ENCODE assay signal across 9 cellular contexts in genomic region chr1:111334169-111334568, GRCh38. TPM values are rescaled to one million over a fixed set of nuclear protein-coding genes. Genes with fewer than 3 reads are reported as not detected.
DNase-seq lines count a peak whose midpoint lies in the region; ATAC-seq, FAIRE-seq and TF ChIP-seq lines count a peak whose summit lies in the region.
"Had no signal": no experiment of that assay in that cellular context is flagged by ENCODE, and none has a peak within 500 bp of the region (broad histone marks: within the 10 kb centered on the region; RNA-seq: fewer than 3 reads in every experiment).

No MANE protein-coding gene starts in this region.

- TF ChIP-seq CTCF in body of pancreas (IDR thresholded peaks at IDR 0.05) (peak in 6 of 7 experiments; percentile 15 to 51 (median 46)), HepG2 (CRISPR knock-in tag; IDR thresholded peaks at IDR 0.05) (peak; percentile 84), suprapubic skin (IDR thresholded peaks at IDR 0.05) (peak; percentile 42 to 52)

- H3K9ac ChIP-seq in HepG2 (ENCODE audit: insufficient read depth, low read depth, low read length), result no peak overlapping the region

- POLR2A ChIA-PET in HepG2 (lab: Yijun Ruan, JAX), result interaction anchor here (1.7 kb wide), 1 partner anchor 111 kb away, joined by 6 read pairs; no protein-coding TSS in a partner anchor

- peak; percentile 70 for FAIRE-seq in HepG2 (lab: Jason Lieb, UNC)

- no peak overlapping the region for H3K4me2 ChIP-seq in HepG2 (ENCODE audit: low read depth, low read length)

- no peaks in the 10 kb centered on the region for H3K79me2 ChIP-seq in HepG2 (ENCODE audit: insufficient read depth, low read length)

- H3K27ac ChIP-seq in body of pancreas, result no peak overlapping the region
- no peak overlapping the region for H3K27ac ChIP-seq in HepG2 (ENCODE audit: extremely low read length, insufficient read depth, low read length)
- no peak overlapping the region for H3K27ac ChIP-seq in suprapubic skin

- H3K36me3 ChIP-seq in body of pancreas (replicated peaks in 1 of 2; ENCODE audit: insufficient read depth in 1 of 2, low read depth in 2 of 2) (no peaks in the 10 kb centered on the region), HepG2 (replicated peaks in 1 of 2; ENCODE audit: control insufficient read depth in 1 of 2, insufficient read depth in 2 of 2, low read length in 2 of 2) (no peaks in the 10 kb centered on the region), suprapubic skin (no peaks in the 10 kb centered on the region)

- in situ Hi-C loops in HepG2 (cut with HindIII; ENCODE audit: extremely low pct_ligation_motif_present, low pct_unique_long_range_greater_than_20kb), result loop anchor here (5.0 kb wide), 1 partner anchor 112 kb away; no protein-coding TSS in a partner anchor

- H3K4me1 ChIP-seq in body of pancreas (no peaks in the 10 kb centered on the region), HepG2 (ENCODE audit: insufficient read depth, low read length) (peaks cover 8% of the 10 kb centered on the region), suprapubic skin (no peaks in the 10 kb centered on the region)

- intact Hi-C loops in body of pancreas (cut with DNase I) (no loop called here), HepG2 (cut with micrococcal nuclease; ENCODE audit: unreplicated experiment) (loop anchor here (1.0 to 10.0 kb wide), 4 partner anchors 47 to 301 kb away; partner anchors contain the start of genes CEPT1 and DRAM2)

- TF ChIP-seq POLR2A in body of pancreas (IDR thresholded peaks at IDR 0.05) (no peak), HepG2 (IDR thresholded peaks at IDR 0.05; ENCODE audit: insufficient read depth in 1 of 2, low read depth in 2 of 2, low read length in 2 of 2) (no peak), suprapubic skin (IDR thresholded peaks at IDR 0.05) (no peak)

- peak; percentile 88 for TF ChIP-seq RAD21 in HepG2 (CRISPR knock-in tag; IDR thresholded peaks at IDR 0.05)

- CTCF ChIA-PET in HepG2 (lab: Yijun Ruan, JAX; ENCODE audit: low intra/inter-chr PET ratio, low total read pairs), result interaction anchor here (0.5 to 2.7 kb wide), 6 partner anchors 111 to 551 kb away, joined by 3 to 77 read pairs (median 4); no protein-coding TSS in a partner anchor

- no peak overlapping the region for H2AFZ ChIP-seq in HepG2 (ENCODE audit: low read length)

- peak; percentile 57; the same call in 1 of the 3 replicates for ATAC-seq in SK-N-SH treated with all-trans-retinoic acid at 6 μM for 48 hours
- no peak for ATAC-seq in body of pancreas
- ATAC-seq in HepG2, result peak; percentile 83
- ATAC-seq in HG02840 (IDR thresholded peaks at IDR 0.05; ENCODE audit: low FRiP score, unreplicated experiment), result no peak
- no peak for ATAC-seq in GM19324 (IDR thresholded peaks at IDR 0.05; ENCODE audit: low FRiP score, unreplicated experiment)

- no TSS peak for BruUV-seq in HepG2 (replicated peaks; lab: Mats Ljungman, UMichigan)

- TF ChIP-seq EP300 in HepG2 (IDR thresholded peaks at IDR 0.05; ENCODE audit: low read depth in 2 of 2, low read length in 2 of 2) (no peak), HepG2 (CRISPR knock-in tag; IDR thresholded peaks at IDR 0.05; ENCODE audit: borderline replicate concordance) (no peak), suprapubic skin (IDR thresholded peaks at IDR 0.05) (no peak)

- H4K20me1 ChIP-seq in HepG2 (ENCODE audit: insufficient read depth, low read length), result no peaks in the 10 kb centered on the region

- H3K9me3 ChIP-seq in body of pancreas (no peaks in the 10 kb centered on the region), HepG2 (ENCODE audit: low read length) (no peaks in the 10 kb centered on the region), suprapubic skin (no peaks in the 10 kb centered on the region)

- H3K27me3 ChIP-seq in body of pancreas, result no peaks in the 10 kb centered on the region
- H3K27me3 ChIP-seq in HepG2 (ENCODE audit: control insufficient read depth in 1 of 2, insufficient read depth in 2 of 2, low read length in 2 of 2), result no peaks in the 10 kb centered on the region; a peak in 1 of 5 replicates
- H3K27me3 ChIP-seq in suprapubic skin, result no peaks in the 10 kb centered on the region

- 32 to 35% methylated on average over 2 of the region's 2 CpGs for WGBS in body of pancreas, 2 donors
- 0% methylated on average over 2 of the region's 2 CpGs for WGBS in HepG2 (ENCODE audit: low lambda C conversion rate)
- WGBS in suprapubic skin, result 56% methylated on average over 2 of the region's 2 CpGs

- H3K4me3 ChIP-seq in body of pancreas (no peak overlapping the region), HepG2 (replicated peaks in 1 of 3; ENCODE audit: insufficient read depth in 1 of 3, low read depth in 2 of 3, low read length in 3 of 3) (no peak overlapping the region), suprapubic skin (no peak overlapping the region)

- DNase-seq in COLO668 (lab: John Stamatoyannopoulos, UW; ENCODE audit: unreplicated experiment), result peak; percentile 10
- peak; percentile 15 for DNase-seq in HS-27A (ENCODE audit: low read depth)
- DNase-seq in body of pancreas, result peak in 2 of 4 donors; percentile 25 to 32
- DNase-seq in HepG2 (ENCODE audit: low spot score), result peak; percentile 50
- DNase-seq in suprapubic skin (ENCODE audit: low spot score in 2 of 2), result no peak

TF ChIP-seq in SK-N-SH treated with all-trans-retinoic acid at 6 μM for 48 hours, 23 proteins besides CTCF, POLR2A, EP300 and RAD21 (continues in another document):
- TF ChIP-seq OSR1 (CRISPR knock-in tag; IDR thresholded peaks at IDR 0.05) (no peak), ZFP30 (CRISPR knock-in tag; IDR thresholded peaks at IDR 0.05) (no peak), POU6F1 (CRISPR knock-in tag; IDR thresholded peaks at IDR 0.05; ENCODE audit: borderline replicate concordance, low read depth) (no peak)

TF ChIP-seq in HepG2, 621 proteins besides CTCF, POLR2A, EP300 and RAD21:
- TF ChIP-seq SMC3 (IDR thresholded peaks at IDR 0.05; ENCODE audit: low read length), result peak; percentile 98
- no peak for TF ChIP-seq ZNF343 (CRISPR knock-in tag; IDR thresholded peaks at IDR 0.05)
- TF ChIP-seq ZFYVE20 (CRISPR knock-in tag; IDR thresholded peaks at IDR 0.05; ENCODE audit: borderline replicate concordance, low read depth), result no peak
- no peak for TF ChIP-seq ZNF17 (CRISPR knock-in tag; IDR thresholded peaks at IDR 0.05)
- no peak for TF ChIP-seq ZNF773 (CRISPR knock-in tag; IDR thresholded peaks at IDR 0.05; ENCODE audit: borderline replicate concordance)
- TF ChIP-seq STAG1 (CRISPR knock-in tag; IDR thresholded peaks at IDR 0.05), result peak; percentile 97
- no peak for TF ChIP-seq ZNF609 (CRISPR knock-in tag; IDR thresholded peaks at IDR 0.05; ENCODE audit: borderline replicate concordance)
- TF ChIP-seq FOXC1 (CRISPR knock-in tag; IDR thresholded peaks at IDR 0.05; ENCODE audit: borderline replicate concordance), result no peak
- TF ChIP-seq ZKSCAN5 (CRISPR knock-in tag; IDR thresholded peaks at IDR 0.05), result no peak
TF ChIP-seq in HepG2: peak in this region for 2.

RNA-seq across cellular contexts. Expression of gene CHIA, which starts 43.5 kb away (rescaled TPM):
- total RNA-seq in body of pancreas, result not detected
- total RNA-seq in HepG2 (2016; rRNA removed; fragmentation: Illumina TruSeq; extraction: Trizol), result not detected in 2 replicates
- total RNA-seq in HepG2 (2016; cell fraction: cytosol; rRNA removed; fragmentation: Illumina TruSeq; extraction: Trizol; ENCODE audit: low read depth), result not detected in 2 replicates
- not detected in 2 replicates for total RNA-seq in HepG2 (2016; cell fraction: insoluble cytoplasmic fraction; rRNA removed; fragmentation: Illumina TruSeq; extraction: Trizol)
- not detected in 2 replicates for total RNA-seq in HepG2 (2016; cell fraction: membrane; rRNA removed; fragmentation: Illumina TruSeq; extraction: Trizol)
- not detected in 2 replicates for total RNA-seq in HepG2 (2016; cell fraction: nucleus; rRNA removed; fragmentation: Illumina TruSeq; extraction: Trizol)
- polyA plus RNA-seq in HepG2 (2011; rRNA removed), result not detected in 2 replicates
- polyA plus RNA-seq in HepG2 (2011; cell fraction: cytosol; rRNA removed), result not detected in 2 replicates
- not detected in 2 replicates for polyA plus RNA-seq in HepG2 (2011; cell fraction: nucleus; rRNA removed)
- polyA plus RNA-seq in HepG2 (2012), result not detected in 2 replicates
- not detected in 2 replicates for polyA plus RNA-seq in HepG2 (2016; cell fraction: cytosol; fragmentation: Illumina TruSeq; extraction: Trizol; ENCODE audit: low read depth)
- not detected in 2 replicates for polyA plus RNA-seq in HepG2 (2016; cell fraction: insoluble cytoplasmic fraction; fragmentation: Illumina TruSeq; extraction: Trizol; ENCODE audit: low read depth)
- polyA plus RNA-seq in HepG2 (2016; cell fraction: membrane; fragmentation: Illumina TruSeq; extraction: Trizol; ENCODE audit: low read depth), result not detected in 2 replicates
- not detected in 2 replicates for polyA plus RNA-seq in HepG2 (2016; cell fraction: nucleus; fragmentation: Illumina TruSeq; extraction: Trizol; ENCODE audit: insufficient read depth, low read depth)
- not detected in 2 replicates for polyA minus RNA-seq in HepG2 (2011; rRNA and poly(A)+ RNA removed; ENCODE audit: low replicate concordance)
- polyA minus RNA-seq in HepG2 (2011; cell fraction: cytosol; rRNA and poly(A)+ RNA removed), result not detected in 2 replicates
- not detected in 2 replicates for polyA minus RNA-seq in HepG2 (2011; cell fraction: nucleus; rRNA and poly(A)+ RNA removed)
- total RNA-seq in suprapubic skin, result not detected
- polyA plus RNA-seq: neural cell had no signal

Comparison
In these comparisons a context has a peak if more than half of its experiments do, and no peak if none do; other contexts are left out.
1. DNase-seq: peak in COLO668 (single experiment), HS-27A (single experiment) and HepG2 (single experiment); none in suprapubic skin (0 of 2).
2. ATAC-seq: peak in SK-N-SH treated with all-trans-retinoic acid at 6 μM for 48 hours (single experiment) and HepG2 (single experiment); none in body of pancreas (single experiment), HG02840 (single experiment) and GM19324 (single experiment).
3. Peak in every context shown above with its lines, with median percentiles within 50 percentile points of each other: CTCF ChIP-seq.